ENCODE assay signal across 1 cellular context in genomic region chr1:229130028-229130668, GRCh38.
A peak's percentile ranks its signal among the peaks of the same experiment; 100 is the strongest.
TF ChIP-seq lines count a peak whose summit lies in the region.

No MANE protein-coding gene starts in this region.

TF ChIP-seq in HepG2, 621 proteins besides CTCF, POLR2A, EP300 and RAD21 (continued from another document and continues in another):
- TF ChIP-seq PRDM10 (CRISPR knock-in tag; IDR thresholded peaks at IDR 0.05; ENCODE audit: low read depth) (no peak; the same call in 1 of the 2 replicates), REL (CRISPR knock-in tag; conservative IDR thresholded peaks at IDR 0.05) (no peak), ESRRA (CRISPR knock-in tag; IDR thresholded peaks at IDR 0.05; ENCODE audit: low read depth) (peak; percentile 81), ZBTB4 (CRISPR knock-in tag; IDR thresholded peaks at IDR 0.05; ENCODE audit: borderline replicate concordance) (peak; percentile 99), HDAC2 (CRISPR knock-in tag; IDR thresholded peaks at IDR 0.05) (peak; percentile 89), NONO (IDR thresholded peaks at IDR 0.05) (no peak), NONO (CRISPR knock-in tag; conservative IDR thresholded peaks at IDR 0.05) (no peak), MIER3 (CRISPR knock-in tag; IDR thresholded peaks at IDR 0.05; ENCODE audit: borderline replicate concordance) (peak; percentile 75; the same call in 1 of the 2 replicates), ZNF747 (CRISPR knock-in tag; IDR thresholded peaks at IDR 0.05; ENCODE audit: borderline replicate concordance) (0 out of 2 replicates have a peak, but pooled peaks have one; percentile 20), SKI (IDR thresholded peaks at IDR 0.05; ENCODE audit: partially characterized antibody) (no peak), ZNF770 (CRISPR knock-in tag; IDR thresholded peaks at IDR 0.05) (no peak), ARNT (IDR thresholded peaks at IDR 0.05) (no peak), KLF9 (CRISPR knock-in tag; IDR thresholded peaks at IDR 0.05; ENCODE audit: low read depth) (no peak; the same call in 1 of the 2 replicates), ZBTB10 (CRISPR knock-in tag; IDR thresholded peaks at IDR 0.05; ENCODE audit: borderline replicate concordance) (peak; percentile 35; the same call in 1 of the 2 replicates), PREB (CRISPR knock-in tag; IDR thresholded peaks at IDR 0.05) (no peak), TBL1XR1 (IDR thresholded peaks at IDR 0.05; ENCODE audit: borderline replicate concordance, low read length, partially characterized antibody) (no peak), ZNF788 (CRISPR knock-in tag; IDR thresholded peaks at IDR 0.05; ENCODE audit: borderline replicate concordance) (peak; percentile 31; the same call in 1 of the 2 replicates), ZNF232 (CRISPR knock-in tag; IDR thresholded peaks at IDR 0.05; ENCODE audit: borderline replicate concordance) (peak; percentile 56; the same call in 1 of the 2 replicates), MEF2D (CRISPR knock-in tag; IDR thresholded peaks at IDR 0.05) (peak; percentile 60; the same call in 1 of the 2 replicates), ZNF264 (CRISPR knock-in tag; IDR thresholded peaks at IDR 0.05) (no peak; the same call in 1 of the 2 replicates), SIN3B (IDR thresholded peaks at IDR 0.05; ENCODE audit: low read length) (no peak), RNF2 (conservative IDR thresholded peaks at IDR 0.05; ENCODE audit: low read depth) (no peak), TCF7L2 (IDR thresholded peaks at IDR 0.05; ENCODE audit: low read depth, low read length) (no peak), ARNTL (CRISPR knock-in tag; IDR thresholded peaks at IDR 0.05) (0 out of 2 replicates have a peak, but pooled peaks have one; percentile 27), PHF8 (CRISPR knock-in tag; IDR thresholded peaks at IDR 0.05) (peak; percentile 24; the same call in 1 of the 2 replicates), PRPF4 (IDR thresholded peaks at IDR 0.05; ENCODE audit: low read depth, low read length, poor library complexity, severe bottlenecking) (no peak), CCAR2 (optimal IDR thresholded peaks at IDR 0.05; ENCODE audit: low read depth, low read length) (peak; percentile 85)
- TF ChIP-seq, protein P1, sequence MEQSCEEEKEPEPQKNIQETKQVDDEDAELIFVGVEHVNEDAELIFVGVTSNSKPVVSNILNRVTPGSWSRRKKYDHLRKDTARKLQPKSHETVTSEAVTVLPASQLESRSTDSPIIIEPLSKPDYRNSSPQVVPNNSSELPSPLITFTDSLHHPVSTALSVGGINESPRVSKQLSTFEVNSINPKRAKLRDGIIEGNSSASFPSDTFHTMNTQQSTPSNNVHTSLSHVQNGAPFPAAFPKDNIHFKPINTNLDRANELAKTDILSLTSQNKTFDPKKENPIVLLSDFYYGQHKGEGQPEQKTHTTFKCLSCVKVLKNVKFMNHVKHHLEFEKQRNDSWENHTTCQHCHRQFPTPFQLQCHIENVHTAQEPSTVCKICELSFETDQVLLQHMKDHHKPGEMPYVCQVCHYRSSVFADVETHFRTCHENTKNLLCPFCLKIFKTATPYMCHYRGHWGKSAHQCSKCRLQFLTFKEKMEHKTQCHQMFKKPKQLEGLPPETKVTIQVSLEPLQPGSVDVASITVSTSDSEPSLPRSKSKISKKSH (CRISPR knock-in tag; IDR thresholded peaks at IDR 0.05; ENCODE audit: borderline replicate concordance) = peak; percentile 49; the same call in 1 of the 2 replicates
- TF ChIP-seq, protein P2, sequence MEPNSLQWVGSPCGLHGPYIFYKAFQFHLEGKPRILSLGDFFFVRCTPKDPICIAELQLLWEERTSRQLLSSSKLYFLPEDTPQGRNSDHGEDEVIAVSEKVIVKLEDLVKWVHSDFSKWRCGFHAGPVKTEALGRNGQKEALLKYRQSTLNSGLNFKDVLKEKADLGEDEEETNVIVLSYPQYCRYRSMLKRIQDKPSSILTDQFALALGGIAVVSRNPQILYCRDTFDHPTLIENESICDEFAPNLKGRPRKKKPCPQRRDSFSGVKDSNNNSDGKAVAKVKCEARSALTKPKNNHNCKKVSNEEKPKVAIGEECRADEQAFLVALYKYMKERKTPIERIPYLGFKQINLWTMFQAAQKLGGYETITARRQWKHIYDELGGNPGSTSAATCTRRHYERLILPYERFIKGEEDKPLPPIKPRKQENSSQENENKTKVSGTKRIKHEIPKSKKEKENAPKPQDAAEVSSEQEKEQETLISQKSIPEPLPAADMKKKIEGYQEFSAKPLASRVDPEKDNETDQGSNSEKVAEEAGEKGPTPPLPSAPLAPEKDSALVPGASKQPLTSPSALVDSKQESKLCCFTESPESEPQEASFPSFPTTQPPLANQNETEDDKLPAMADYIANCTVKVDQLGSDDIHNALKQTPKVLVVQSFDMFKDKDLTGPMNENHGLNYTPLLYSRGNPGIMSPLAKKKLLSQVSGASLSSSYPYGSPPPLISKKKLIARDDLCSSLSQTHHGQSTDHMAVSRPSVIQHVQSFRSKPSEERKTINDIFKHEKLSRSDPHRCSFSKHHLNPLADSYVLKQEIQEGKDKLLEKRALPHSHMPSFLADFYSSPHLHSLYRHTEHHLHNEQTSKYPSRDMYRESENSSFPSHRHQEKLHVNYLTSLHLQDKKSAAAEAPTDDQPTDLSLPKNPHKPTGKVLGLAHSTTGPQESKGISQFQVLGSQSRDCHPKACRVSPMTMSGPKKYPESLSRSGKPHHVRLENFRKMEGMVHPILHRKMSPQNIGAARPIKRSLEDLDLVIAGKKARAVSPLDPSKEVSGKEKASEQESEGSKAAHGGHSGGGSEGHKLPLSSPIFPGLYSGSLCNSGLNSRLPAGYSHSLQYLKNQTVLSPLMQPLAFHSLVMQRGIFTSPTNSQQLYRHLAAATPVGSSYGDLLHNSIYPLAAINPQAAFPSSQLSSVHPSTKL (CRISPR knock-in tag; IDR thresholded peaks at IDR 0.05) = peak; percentile 80
- TF ChIP-seq, protein P3, sequence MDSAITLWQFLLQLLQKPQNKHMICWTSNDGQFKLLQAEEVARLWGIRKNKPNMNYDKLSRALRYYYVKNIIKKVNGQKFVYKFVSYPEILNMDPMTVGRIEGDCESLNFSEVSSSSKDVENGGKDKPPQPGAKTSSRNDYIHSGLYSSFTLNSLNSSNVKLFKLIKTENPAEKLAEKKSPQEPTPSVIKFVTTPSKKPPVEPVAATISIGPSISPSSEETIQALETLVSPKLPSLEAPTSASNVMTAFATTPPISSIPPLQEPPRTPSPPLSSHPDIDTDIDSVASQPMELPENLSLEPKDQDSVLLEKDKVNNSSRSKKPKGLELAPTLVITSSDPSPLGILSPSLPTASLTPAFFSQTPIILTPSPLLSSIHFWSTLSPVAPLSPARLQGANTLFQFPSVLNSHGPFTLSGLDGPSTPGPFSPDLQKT (CRISPR knock-in tag; IDR thresholded peaks at IDR 0.05; ENCODE audit: borderline replicate concordance) = no peak
- TF ChIP-seq, protein P4, sequence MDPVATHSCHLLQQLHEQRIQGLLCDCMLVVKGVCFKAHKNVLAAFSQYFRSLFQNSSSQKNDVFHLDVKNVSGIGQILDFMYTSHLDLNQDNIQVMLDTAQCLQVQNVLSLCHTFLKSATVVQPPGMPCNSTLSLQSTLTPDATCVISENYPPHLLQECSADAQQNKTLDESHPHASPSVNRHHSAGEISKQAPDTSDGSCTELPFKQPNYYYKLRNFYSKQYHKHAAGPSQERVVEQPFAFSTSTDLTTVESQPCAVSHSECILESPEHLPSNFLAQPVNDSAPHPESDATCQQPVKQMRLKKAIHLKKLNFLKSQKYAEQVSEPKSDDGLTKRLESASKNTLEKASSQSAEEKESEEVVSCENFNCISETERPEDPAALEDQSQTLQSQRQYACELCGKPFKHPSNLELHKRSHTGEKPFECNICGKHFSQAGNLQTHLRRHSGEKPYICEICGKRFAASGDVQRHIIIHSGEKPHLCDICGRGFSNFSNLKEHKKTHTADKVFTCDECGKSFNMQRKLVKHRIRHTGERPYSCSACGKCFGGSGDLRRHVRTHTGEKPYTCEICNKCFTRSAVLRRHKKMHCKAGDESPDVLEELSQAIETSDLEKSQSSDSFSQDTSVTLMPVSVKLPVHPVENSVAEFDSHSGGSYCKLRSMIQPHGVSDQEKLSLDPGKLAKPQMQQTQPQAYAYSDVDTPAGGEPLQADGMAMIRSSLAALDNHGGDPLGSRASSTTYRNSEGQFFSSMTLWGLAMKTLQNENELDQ (CRISPR knock-in tag; IDR thresholded peaks at IDR 0.05; ENCODE audit: borderline replicate concordance) = no peak
